Comparison of ENCODE assay signal across 12 cellular contexts in the genomic region with DNA sequence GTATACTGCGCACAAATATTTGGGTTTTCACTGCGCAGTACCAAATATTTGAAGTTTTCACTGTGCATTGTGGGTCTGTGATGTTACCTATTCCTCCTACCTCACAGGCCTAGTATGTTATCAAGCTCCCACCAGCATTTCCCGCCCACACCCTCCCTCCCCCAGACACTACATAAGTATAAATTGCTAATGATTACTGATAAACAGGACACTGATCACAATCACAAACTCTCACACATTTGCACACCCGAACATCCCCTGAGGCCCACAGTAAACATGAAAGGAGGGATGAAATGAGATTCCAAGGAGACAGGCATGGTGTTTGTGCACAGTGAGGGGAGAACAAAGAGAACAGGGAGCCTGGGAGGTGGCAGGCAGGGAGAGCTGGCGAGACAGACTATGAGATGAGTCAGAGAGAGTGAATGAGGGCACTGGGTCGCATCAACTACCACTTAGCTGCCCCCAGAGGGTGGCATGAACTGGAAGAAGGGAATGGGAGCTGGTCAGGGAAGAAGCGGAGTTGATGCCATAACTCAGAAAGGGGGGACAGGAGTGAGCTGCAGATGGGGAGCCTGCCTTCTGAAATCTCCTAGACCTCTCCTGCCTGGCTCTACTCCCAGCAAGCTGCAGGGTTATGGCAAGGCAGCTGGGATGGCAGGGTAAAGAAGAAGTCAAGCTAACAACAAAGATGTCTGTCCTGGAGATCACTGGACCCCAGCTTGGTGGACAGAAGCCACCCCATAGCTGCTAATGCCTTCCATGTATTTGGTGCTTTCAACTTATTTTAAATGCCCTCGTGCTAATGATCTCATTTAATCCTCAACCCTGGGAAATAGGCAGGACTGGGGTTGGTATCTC. TPM values are rescaled to one million over a fixed set of nuclear protein-coding genes. Genes with fewer than 3 reads are reported as not detected.
DNase-seq lines count a peak whose midpoint lies in the region; ATAC-seq and TF ChIP-seq lines count a peak whose summit lies in the region.
"Had no signal": no experiment of that assay in that cellular context is flagged by ENCODE, and none has a peak within 500 bp of the region (broad histone marks: within the 10 kb centered on the region; RNA-seq: fewer than 3 reads in every experiment).

No MANE protein-coding gene starts in this region.

- peak overlapping the region; percentile 40 for H3K27ac Mint-ChIP-seq in HFFc6
- H3K27ac Mint-ChIP-seq: B cell had no signal

- no peak for TF ChIP-seq CTCF in HFFc6 (IDR thresholded peaks at IDR 0.05)

- no peaks in the 10 kb centered on the region for H3K9me3 Mint-ChIP-seq in HFFc6

- peaks cover 45% of the 10 kb centered on the region for H3K4me1 Mint-ChIP-seq in HFFc6 (ENCODE audit: low read depth)

- no peaks in the 10 kb centered on the region; the same call in 1 of the 2 replicates for H3K27me3 Mint-ChIP-seq in HFFc6 (ENCODE audit: insufficient read depth)
- H3K27me3 Mint-ChIP-seq: B cell had no signal

- H3K4me3 Mint-ChIP-seq in HFFc6: peak overlapping the region; percentile 28
- H3K4me3 Mint-ChIP-seq: B cell had no signal

- ATAC-seq in GM18868 (IDR thresholded peaks at IDR 0.05; ENCODE audit: unreplicated experiment) (no peak), HG02588 (IDR thresholded peaks at IDR 0.05; ENCODE audit: unreplicated experiment) (no peak)
- ATAC-seq: lower lobe of right lung had no signal

- H3K36me3 Mint-ChIP-seq in HFFc6 (ENCODE audit: low read depth): no peaks in the 10 kb centered on the region; the same call in 1 of the 2 replicates

- DNase-seq in A172 (ENCODE audit: low spot score) (peak; percentile 87), HFFc6 (no peak), astrocyte of the hippocampus (ENCODE audit: low read depth, low spot score) (peak; percentile 78), lung microvascular endothelial cell (ENCODE audit: low read depth in 2 of 2) (peak; percentile 37 to 51), 8988T (no peak), DMS 273 treated with DMSO at 0.1 percent for 48 hours (lab: John Stamatoyannopoulos, UW) (no peak)
- DNase-seq: lower lobe of right lung; NK-92 treated with Interleukin-12 subunit alpha and Interleukin-12 subunit beta, amount 100 ng/mL, for 24 hours; stimulated activated CD8-positive, alpha-beta memory T cell treated with anti-CD3 and anti-CD28 coated beads, Interleukin-4, amount 100 ng/mL, for 48 hours had no signal

RNA-seq across cellular contexts. Expression of gene KIF3C, which starts 5.2 kb away (rescaled TPM):
- total RNA-seq in A172 (2014; rRNA removed; shearing (Covaris generic)): 29.6 and 38.8 TPM in 2 replicates
- 10 to 100 TPM; 18.0 to 21.1 (median 19.7) TPM for total RNA-seq in HFFc6 (2021; fragmentation: NEBNext Ultra II Directional; extraction: Animal tissue kit (Norgen Biotek cat#: 25700))
- 10.5 and 15.7 TPM in 2 replicates for total RNA-seq in lung microvascular endothelial cell

RNA-seq across cellular contexts. Expression of gene RAB10, which starts 56.8 kb away (rescaled TPM):
- 148 and 268 TPM in 2 replicates for total RNA-seq in A172 (2014; rRNA removed; shearing (Covaris generic))
- total RNA-seq in HFFc6 (2021; fragmentation: NEBNext Ultra II Directional; extraction: Animal tissue kit (Norgen Biotek cat#: 25700)): 100 to 1,000 TPM; 133 to 144 (median 136) TPM
- total RNA-seq in lung microvascular endothelial cell: 39.2 and 47.0 TPM in 2 replicates

Comparison
In these comparisons a context has a peak if more than half of its experiments do, and no peak if none do; other contexts are left out.
1. DNase-seq: peak in A172 (single experiment), astrocyte of the hippocampus (single experiment) and lung microvascular endothelial cell (2 of 2); none in HFFc6 (single experiment), 8988T (single experiment) and DMS 273 treated with DMSO at 0.1 percent for 48 hours (single experiment).